In genomic region chr15:80405970-80406369, GRCh38 we compare ENCODE assay signal across 22 cellular contexts. TPM values are rescaled to one million over a fixed set of nuclear protein-coding genes. Genes with fewer than 3 reads are reported as not detected.
"Had no signal": no experiment of that assay in that cellular context is flagged by ENCODE, and none has a peak within 500 bp of the region (broad histone marks: within the 10 kb centered on the region; RNA-seq: fewer than 3 reads in every experiment).

No MANE protein-coding gene starts in this region.

- H3K4me1 Mint-ChIP-seq: activated T-helper 17 cell treated with anti-CD3 and anti-CD28 coated beads, Interleukin-2, amount 50 U/mL, for 72 hours; immature natural killer cell had no signal

- H3K36me3 ChIP-seq: colonic mucosa, gastroesophageal sphincter, prostate gland, thoracic aorta had no signal

- H3K9me3 Mint-ChIP-seq: activated B cell treated with CpG ODN at 0.5 μM for 24 hours; activated CD4-positive, alpha-beta memory T cell treated with anti-CD3 and anti-CD28 coated beads, Interleukin-2, amount 10 ng/mL, durations not matched to agents 7 days and 5 days; activated naive CD8-positive, alpha-beta T cell treated with anti-CD3 and anti-CD28 coated beads for 36 hours; activated T-helper 17 cell treated with anti-CD3 and anti-CD28 coated beads, Interleukin-2, amount 50 U/mL, for 72 hours; stimulated activated naive CD8-positive, alpha-beta T cell treated with anti-CD3 and anti-CD28 coated beads, Interleukin-15, Interleukin-2, amounts not matched to agents 100 ng/mL and 50 ng/mL, for 24 hours; T-cell had no signal

- H3K4me3 Mint-ChIP-seq: activated B cell treated with CpG ODN at 0.5 μM for 24 hours; activated CD4-positive, alpha-beta memory T cell treated with anti-CD3 and anti-CD28 coated beads, Interleukin-2, amount 10 ng/mL, durations not matched to agents 7 days and 5 days; activated CD8-positive, alpha-beta memory T cell treated with anti-CD3 and anti-CD28 coated beads, Interleukin-2, amount 10 ng/mL, durations not matched to agents 7 days and 5 days; activated naive CD8-positive, alpha-beta T cell treated with anti-CD3 and anti-CD28 coated beads for 36 hours had no signal

- H3K9me3 ChIP-seq: colonic mucosa, gastroesophageal sphincter, prostate gland, thoracic aorta had no signal

- DNase-seq: activated B cell treated with CpG ODN at 0.5 μM for 24 hours; activated CD4-positive, alpha-beta memory T cell treated with anti-CD3 and anti-CD28 coated beads, Interleukin-2, amount 10 ng/mL, durations not matched to agents 7 days and 5 days; activated CD4-positive, alpha-beta T cell treated with anti-CD3 and anti-CD28 coated beads for 48 hours; activated CD8-positive, alpha-beta memory T cell treated with anti-CD3 and anti-CD28 coated beads, Interleukin-2, amount 10 ng/mL, durations not matched to agents 7 days and 5 days; activated naive CD4-positive, alpha-beta T cell; activated naive CD8-positive, alpha-beta T cell treated with anti-CD3 and anti-CD28 coated beads for 36 hours; amniotic stem cell; central memory CD4-positive, alpha-beta T cell; colonic mucosa; immature natural killer cell; left ventricle myocardium superior; mesenchymal stem cell; naive thymus-derived CD4-positive, alpha-beta T cell; right cardiac atrium; stimulated activated CD4-positive, alpha-beta T cell treated with anti-CD3 and anti-CD28 coated beads, Interleukin-2, amount 100 ng/mL, for 24 hours; T-cell had no signal

- H3K27ac Mint-ChIP-seq: activated B cell treated with CpG ODN at 0.5 μM for 24 hours; activated CD4-positive, alpha-beta memory T cell treated with anti-CD3 and anti-CD28 coated beads, Interleukin-2, amount 10 ng/mL, durations not matched to agents 7 days and 5 days; activated CD8-positive, alpha-beta memory T cell treated with anti-CD3 and anti-CD28 coated beads, Interleukin-2, amount 10 ng/mL, durations not matched to agents 7 days and 5 days; activated naive CD8-positive, alpha-beta T cell treated with anti-CD3 and anti-CD28 coated beads for 36 hours; activated T-helper 17 cell treated with anti-CD3 and anti-CD28 coated beads, Interleukin-2, amount 50 U/mL, for 72 hours; immature natural killer cell; stimulated activated naive CD8-positive, alpha-beta T cell treated with anti-CD3 and anti-CD28 coated beads, Interleukin-15, Interleukin-2, amounts not matched to agents 100 ng/mL and 50 ng/mL, for 24 hours; T-cell had no signal

- ATAC-seq: activated CD8-positive, alpha-beta memory T cell treated with anti-CD3 and anti-CD28 coated beads, Interleukin-2, amount 10 ng/mL, durations not matched to agents 7 days and 5 days; activated T-helper 17 cell treated with anti-CD3 and anti-CD28 coated beads, Interleukin-2, amount 50 U/mL, for 72 hours; gastroesophageal sphincter; left ventricle myocardium superior; naive thymus-derived CD4-positive, alpha-beta T cell; right cardiac atrium; T-cell had no signal

- H3K4me1 ChIP-seq: colonic mucosa, prostate gland had no signal

- H3K36me3 Mint-ChIP-seq: activated CD8-positive, alpha-beta memory T cell treated with anti-CD3 and anti-CD28 coated beads, Interleukin-2, amount 10 ng/mL, durations not matched to agents 7 days and 5 days; activated naive CD8-positive, alpha-beta T cell treated with anti-CD3 and anti-CD28 coated beads for 36 hours; immature natural killer cell; T-cell had no signal

- H3K4me3 ChIP-seq: colonic mucosa, prostate gland, SK-N-MC, thoracic aorta had no signal

- H3K27ac ChIP-seq: colonic mucosa, prostate gland, SK-N-MC, thoracic aorta had no signal

RNA-seq across cellular contexts. Expression of gene ARNT2, which starts 1.8 kb away (rescaled TPM):
- total RNA-seq: activated B cell treated with CpG ODN at 0.5 μM for 24 hours; activated CD4-positive, alpha-beta memory T cell treated with anti-CD3 and anti-CD28 coated beads, Interleukin-2, amount 10 ng/mL, durations not matched to agents 7 days and 5 days; activated CD8-positive, alpha-beta memory T cell treated with anti-CD3 and anti-CD28 coated beads, Interleukin-2, amount 10 ng/mL, durations not matched to agents 7 days and 5 days; activated naive CD8-positive, alpha-beta T cell treated with anti-CD3 and anti-CD28 coated beads for 36 hours; naive thymus-derived CD4-positive, alpha-beta T cell had no signal
- polyA plus RNA-seq: immature natural killer cell; naive thymus-derived CD4-positive, alpha-beta T cell had no signal
